18 cellular contexts compared by ENCODE assay signal in genomic region chr4:181685461-181685860, GRCh38.
DNase-seq lines count a peak whose midpoint lies in the region; TF ChIP-seq lines count a peak whose summit lies in the region.
"Had no signal": no experiment of that assay in that cellular context is flagged by ENCODE, and none has a peak within 500 bp of the region (broad histone marks: within the 10 kb centered on the region; RNA-seq: fewer than 3 reads in every experiment).

No MANE protein-coding gene starts in this region.

- no peaks in the 10 kb centered on the region for H3K79me2 ChIP-seq in ACC112 (ENCODE audit: control insufficient read depth, insufficient read depth, low read length, unreplicated experiment)

- peak overlapping the region; percentile 50 for H3K4me3 ChIP-seq in ACC112 (ENCODE audit: low read depth, low read length)
- H3K4me3 ChIP-seq in adipocyte (ENCODE audit: low read length) = peak overlapping the region; percentile 61
- H3K4me3 ChIP-seq in fibroblast of the aortic adventitia (ENCODE audit: low read depth, low read length) = no peak overlapping the region
- H3K4me3 ChIP-seq: ascending aorta, right atrium auricular region had no signal

- H3K9ac ChIP-seq in adipocyte (ENCODE audit: low read length) = peak overlapping the region; percentile 75
- H3K9ac ChIP-seq: KMS-11 had no signal

- H3K36me3 ChIP-seq in ACC112 (ENCODE audit: insufficient read depth, low read length) (no peaks in the 10 kb centered on the region), adipocyte (ENCODE audit: control insufficient read depth, insufficient read depth, low read length, severe bottlenecking) (no peaks in the 10 kb centered on the region)
- H3K36me3 ChIP-seq: ascending aorta, neutrophil, right atrium auricular region had no signal

- peak overlapping the region; percentile 16 for H2AFZ ChIP-seq in ACC112 (ENCODE audit: low read length, unreplicated experiment)

- H3K27me3 ChIP-seq in ACC112 (ENCODE audit: insufficient read depth, low read length) (no peaks in the 10 kb centered on the region), adipocyte (replicated peaks; ENCODE audit: control insufficient read depth, insufficient read depth, low read length) (no peaks in the 10 kb centered on the region)
- H3K27me3 ChIP-seq: ascending aorta, neutrophil, right atrium auricular region had no signal

- no peak for TF ChIP-seq CTCF in fibroblast of the aortic adventitia (IDR thresholded peaks at IDR 0.05; ENCODE audit: insufficient read depth, low read length)

- peak overlapping the region; percentile 98 for H3K27ac ChIP-seq in ACC112 (ENCODE audit: low read depth, low read length)
- H3K27ac ChIP-seq: ascending aorta, C4-2B, KMS-11, neutrophil, right atrium auricular region had no signal

- peaks cover 70% of the 10 kb centered on the region for H3K4me1 ChIP-seq in ACC112 (ENCODE audit: control insufficient read depth, insufficient read depth, low read length, unreplicated experiment)
- H3K4me1 ChIP-seq in adipocyte (ENCODE audit: control insufficient read depth, insufficient read depth, low read length) = peaks cover 63% of the 10 kb centered on the region
- H3K4me1 ChIP-seq: ascending aorta, right atrium auricular region had no signal

- peak; percentile 67 for DNase-seq in HT1080 (ENCODE audit: low read depth)
- DNase-seq in adipocyte (ENCODE audit: low read depth) = peak; percentile 42
- DNase-seq in fibroblast of the aortic adventitia (ENCODE audit: low read depth) = peak; percentile 62
- DNase-seq in DMS114 treated with DMSO at 0.1 percent for 48 hours (lab: John Stamatoyannopoulos, UW; ENCODE audit: unreplicated experiment) = no peak
- DNase-seq in T-helper 2 cell = no peak
- no peak for DNase-seq in NCI-H2227 (lab: John Stamatoyannopoulos, UW; ENCODE audit: unreplicated experiment)
- DNase-seq in NCI-H510A (lab: John Stamatoyannopoulos, UW) = no peak
- DNase-seq: activated CD4-positive, alpha-beta T cell treated with anti-CD3 and anti-CD28 coated beads, Interleukin-2, amount 10 ng/mL, durations not matched to agents 7 days and 5 days; cortex of kidney; DMS153; NCI-H1417; NCI-H2171 treated with DMSO at 0.1 percent for 48 hours had no signal

- H3K9me3 ChIP-seq in adipocyte (ENCODE audit: control insufficient read depth, low read length) = no peaks in the 10 kb centered on the region
- H3K9me3 ChIP-seq: ascending aorta, neutrophil, right atrium auricular region had no signal

Comparison
In these comparisons a context has a peak if more than half of its experiments do, and no peak if none do; other contexts are left out.
1. DNase-seq: peak in HT1080 (single experiment), adipocyte (single experiment) and fibroblast of the aortic adventitia (single experiment); none in DMS114 treated with DMSO at 0.1 percent for 48 hours (single experiment), T-helper 2 cell (0 of 5), NCI-H2227 (single experiment) and NCI-H510A (single experiment).